10 cellular contexts compared by ENCODE assay signal in genomic region chr3:79016587-79017380, GRCh38.
A peak's percentile ranks its signal among the peaks of the same experiment; 100 is the strongest.
DNase-seq lines count a peak whose midpoint lies in the region; ATAC-seq and TF ChIP-seq lines count a peak whose summit lies in the region.
"Had no signal": no experiment of that assay in that cellular context is flagged by ENCODE, and none has a peak within 500 bp of the region (broad histone marks: within the 10 kb centered on the region; RNA-seq: fewer than 3 reads in every experiment).

No MANE protein-coding gene starts in this region.

- H3F3A ChIP-seq in SK-N-SH (replicated peaks; ENCODE audit: insufficient read depth): peaks cover 6% of the 10 kb centered on the region

- peak overlapping the region; percentile 87; the same call in 1 of the 2 replicates for H2AFZ ChIP-seq in SK-N-SH (ENCODE audit: low read depth)

- no peak for TF ChIP-seq RAD21 in SK-N-SH (IDR thresholded peaks at IDR 0.05; ENCODE audit: low read length)

- WGBS in SK-N-SH (ENCODE audit: low lambda C conversion rate): 16% methylated on average over 8 of the region's 8 CpGs
- 45 to 49% methylated on average over 8 of the region's 8 CpGs for WGBS in upper lobe of left lung, 2 donors

- ATAC-seq in SK-N-SH treated with all-trans-retinoic acid at 6 μM for 48 hours (no peak), upper lobe of left lung (ENCODE audit: low FRiP score in 2 of 2) (no peak), sciatic nerve (no peak)

- BruUV-seq in MCF 10A (replicated peaks; lab: Mats Ljungman, UMichigan): no TSS peak

- H3K9me3 Mint-ChIP-seq in MCF 10A (ENCODE audit: unreplicated experiment): no peaks in the 10 kb centered on the region

- no peak for TF ChIP-seq EP300 in SK-N-SH (IDR thresholded peaks at IDR 0.05; ENCODE audit: borderline replicate concordance in 1 of 2, low read depth in 1 of 2, low read length in 1 of 2)
- no peak for TF ChIP-seq EP300 in upper lobe of left lung (IDR thresholded peaks at IDR 0.05)

- H3K4me3 ChIP-seq in SK-N-SH (ENCODE audit: low read depth in 2 of 2, low read length in 1 of 2) (peak overlapping the region; percentile 89 to 98), kidney epithelial cell (ENCODE audit: low read depth, low read length) (peak overlapping the region; percentile 68), upper lobe of left lung (peak overlapping the region in 3 of 4 donors; percentile 71 to 87 (median 77))

- H3K9me3 ChIP-seq in SK-N-SH (no peaks in the 10 kb centered on the region), upper lobe of left lung (no peaks in the 10 kb centered on the region)

- POLR2A ChIA-PET in SK-N-SH (lab: Yijun Ruan, JAX): no interaction called here
- POLR2A ChIA-PET in MCF 10A (lab: Yijun Ruan, JAX): interaction anchor here (0.6 to 4.6 kb wide), 18 partner anchors 9 to 1860 kb away, joined by 3 to 41 read pairs (median 4); no protein-coding TSS in a partner anchor

- H3K4me2 ChIP-seq in SK-N-SH: peak overlapping the region; percentile 79

- H3K36me3 Mint-ChIP-seq in MCF 10A (ENCODE audit: insufficient read depth, unreplicated experiment): no peaks in the 10 kb centered on the region

- H3K36me3 ChIP-seq in SK-N-SH (replicated peaks in 1 of 2; ENCODE audit: control insufficient read depth in 1 of 2, insufficient read depth in 2 of 2, low read length in 1 of 2) (no peaks in the 10 kb centered on the region), kidney epithelial cell (ENCODE audit: control insufficient read depth, insufficient read depth, low read length) (no peaks in the 10 kb centered on the region), upper lobe of left lung (no peaks in the 10 kb centered on the region)

- H3K27me3 Mint-ChIP-seq in MCF 10A (ENCODE audit: insufficient read depth, unreplicated experiment): no peaks in the 10 kb centered on the region

- H3K27ac ChIP-seq in SK-N-SH (ENCODE audit: low read depth in 2 of 2, low read length in 1 of 2) (peak overlapping the region; percentile 12 to 96; a peak in 3 of 4 replicates), upper lobe of left lung (no peak overlapping the region)

- H3K27ac Mint-ChIP-seq in MCF 10A (ENCODE audit: low read depth, unreplicated experiment): no peak overlapping the region
- H3K27ac Mint-ChIP-seq: B cell had no signal

- no peak overlapping the region for H3K4me3 Mint-ChIP-seq in MCF 10A (ENCODE audit: unreplicated experiment)
- H3K4me3 Mint-ChIP-seq: B cell had no signal

- DNase-seq in SK-N-SH (no peak), MCF 10A (ENCODE audit: unreplicated experiment) (peak; percentile 12), kidney epithelial cell (ENCODE audit: low read depth) (no peak), upper lobe of left lung (no peak), sciatic nerve (ENCODE audit: low spot score) (no peak)
- DNase-seq in activated CD4-positive, alpha-beta T cell treated with anti-CD3 and anti-CD28 coated beads, Interleukin-2, amount 50 U/mL, for 48 hours: no peak
- no peak for DNase-seq in activated CD8-positive, alpha-beta memory T cell treated with anti-CD3 and anti-CD28 coated beads, Interleukin-2, amount 50 U/mL, for 48 hours
- DNase-seq: stimulated activated CD4-positive, alpha-beta T cell treated with anti-CD3 and anti-CD28 coated beads, Interleukin-4, amount 100 ng/mL, for 1 hour had no signal

- H3K4me1 Mint-ChIP-seq in MCF 10A (ENCODE audit: insufficient read depth, unreplicated experiment): peaks cover 6% of the 10 kb centered on the region

- peaks cover 10 to 35% of the 10 kb centered on the region in 2 experiments; a peak in 3 of 4 replicates for H3K4me1 ChIP-seq in SK-N-SH (ENCODE audit: control insufficient read depth in 1 of 2, insufficient read depth in 2 of 2, low read depth in 1 of 2, low read length in 1 of 2)
- peaks cover 0 to 8% (median 4%) of the 10 kb centered on the region in 4 donors for H3K4me1 ChIP-seq in upper lobe of left lung

- H3K27me3 ChIP-seq in SK-N-SH (ENCODE audit: insufficient read depth): no peaks in the 10 kb centered on the region
- no peaks in the 10 kb centered on the region for H3K27me3 ChIP-seq in kidney epithelial cell (ENCODE audit: control insufficient read depth, insufficient read depth, low read length)
- no peaks in the 10 kb centered on the region for H3K27me3 ChIP-seq in upper lobe of left lung

- TF ChIP-seq POLR2A in upper lobe of left lung (IDR thresholded peaks at IDR 0.05): no peak

- H4K20me1 ChIP-seq in SK-N-SH (ENCODE audit: insufficient read depth): peaks cover 19% of the 10 kb centered on the region

- intact Hi-C loops in MCF 10A (cut with micrococcal nuclease): no loop called here
- intact Hi-C loops in sciatic nerve (cut with DNase I): no loop called here

- TF ChIP-seq CTCF in SK-N-SH (IDR thresholded peaks at IDR 0.05) (no peak), MCF 10A (IDR thresholded peaks at IDR 0.05; ENCODE audit: unreplicated experiment) (no peak), kidney epithelial cell (IDR thresholded peaks at IDR 0.05; ENCODE audit: insufficient read depth, low read length, poor library complexity, severe bottlenecking) (no peak), upper lobe of left lung (IDR thresholded peaks at IDR 0.05) (no peak)

- peak overlapping the region; percentile 94 for H3K9ac ChIP-seq in SK-N-SH

- peaks cover 72% of the 10 kb centered on the region for H3K79me2 ChIP-seq in SK-N-SH (ENCODE audit: insufficient read depth)

- CTCF ChIA-PET in SK-N-SH (lab: Yijun Ruan, JAX) (interaction anchor here (0.8 to 3.1 kb wide), 9 partner anchors 8 to 287 kb away, joined by 3 to 13 read pairs (median 4); no protein-coding TSS in a partner anchor), MCF 10A (lab: Yijun Ruan, JAX) (interaction anchor here (0.6 to 1.7 kb wide), 14 partner anchors 8 to 1277 kb away, joined by 3 to 5 read pairs (median 3); no protein-coding TSS in a partner anchor)

- no peaks in the 10 kb centered on the region for H3K9me2 ChIP-seq in SK-N-SH

TF ChIP-seq in SK-N-SH, 30 proteins besides CTCF, POLR2A, EP300 and RAD21:
- TF ChIP-seq MAX (IDR thresholded peaks at IDR 0.05; ENCODE audit: low read depth): 0 out of 2 replicates have a peak, but pooled peaks have one; percentile 8
- no peak for TF ChIP-seq USF1 (IDR thresholded peaks at IDR 0.05; ENCODE audit: borderline replicate concordance, low read depth)

TF ChIP-seq in SK-N-SH treated with all-trans-retinoic acid at 6 μM for 48 hours, 23 proteins besides CTCF, POLR2A, EP300 and RAD21 (continues in another document):
- TF ChIP-seq ZFP30 (CRISPR knock-in tag; IDR thresholded peaks at IDR 0.05): no peak
- TF ChIP-seq, protein P1, sequence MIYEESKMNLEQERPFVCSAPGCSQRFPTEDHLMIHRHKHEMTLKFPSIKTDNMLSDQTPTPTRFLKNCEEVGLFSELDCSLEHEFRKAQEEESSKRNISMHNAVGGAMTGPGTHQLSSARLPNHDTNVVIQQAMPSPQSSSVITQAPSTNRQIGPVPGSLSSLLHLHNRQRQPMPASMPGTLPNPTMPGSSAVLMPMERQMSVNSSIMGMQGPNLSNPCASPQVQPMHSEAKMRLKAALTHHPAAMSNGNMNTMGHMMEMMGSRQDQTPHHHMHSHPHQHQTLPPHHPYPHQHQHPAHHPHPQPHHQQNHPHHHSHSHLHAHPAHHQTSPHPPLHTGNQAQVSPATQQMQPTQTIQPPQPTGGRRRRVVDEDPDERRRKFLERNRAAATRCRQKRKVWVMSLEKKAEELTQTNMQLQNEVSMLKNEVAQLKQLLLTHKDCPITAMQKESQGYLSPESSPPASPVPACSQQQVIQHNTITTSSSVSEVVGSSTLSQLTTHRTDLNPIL (CRISPR knock-in tag; IDR thresholded peaks at IDR 0.05; ENCODE audit: low read depth): no peak
- no peak for TF ChIP-seq BACH2 (CRISPR knock-in tag; IDR thresholded peaks at IDR 0.05; ENCODE audit: borderline replicate concordance)
- TF ChIP-seq PATZ1 (CRISPR knock-in tag; IDR thresholded peaks at IDR 0.05; ENCODE audit: borderline replicate concordance): no peak
- TF ChIP-seq GLIS3 (CRISPR knock-in tag; IDR thresholded peaks at IDR 0.05): no peak
- no peak for TF ChIP-seq ISL1 (CRISPR knock-in tag; IDR thresholded peaks at IDR 0.05)
- TF ChIP-seq TSHZ2 (CRISPR knock-in tag; IDR thresholded peaks at IDR 0.05): no peak
- TF ChIP-seq ZNF8 (CRISPR knock-in tag; IDR thresholded peaks at IDR 0.05): no peak
- TF ChIP-seq TCF4 (CRISPR knock-in tag; IDR thresholded peaks at IDR 0.05; ENCODE audit: borderline replicate concordance): no peak
- no peak for TF ChIP-seq SNAI2 (CRISPR knock-in tag; IDR thresholded peaks at IDR 0.05)

Comparison
In these comparisons a context has a peak if more than half of its experiments do, and no peak if none do; other contexts are left out.
1. H3K27ac ChIP-seq: peak in SK-N-SH (2 of 2); none in upper lobe of left lung (0 of 4).
2. Peak in every context shown above with its lines, with median percentiles within 50 percentile points of each other: H3K4me3 ChIP-seq.